ENCODE assay signal across 29 cellular contexts in genomic region chr10:17406036-17406834, GRCh38. TPM values are rescaled to one million over a fixed set of nuclear protein-coding genes. Genes with fewer than 3 reads are reported as not detected.
A peak's percentile ranks its signal among the peaks of the same experiment; 100 is the strongest.
DNase-seq lines count a peak whose midpoint lies in the region; ATAC-seq, FAIRE-seq and TF ChIP-seq lines count a peak whose summit lies in the region.
"Had no signal": no experiment of that assay in that cellular context is flagged by ENCODE, and none has a peak within 500 bp of the region (broad histone marks: within the 10 kb centered on the region; RNA-seq: fewer than 3 reads in every experiment).

No MANE protein-coding gene starts in this region.

- no peak for FAIRE-seq in small intestine (lab: Jason Lieb, UNC)
- FAIRE-seq: D721Med, endometrium had no signal

- H4K5ac ChIP-seq in mesendoderm (ENCODE audit: low read length) = peak overlapping the region; percentile 91

- peak overlapping the region; percentile 88 for H2BK120ac ChIP-seq in mesendoderm (ENCODE audit: low read depth, low read length)

- H3K4me2 ChIP-seq in mesendoderm (ENCODE audit: low read length) (peak overlapping the region; percentile 29), Karpas-422 (ENCODE audit: low read depth, low read length, poor library complexity, severe bottlenecking) (no peak overlapping the region)
- H3K4me2 ChIP-seq: PC-9 had no signal

- H3K36me3 ChIP-seq in endodermal cell (ENCODE audit: control insufficient read depth, insufficient read depth, low read length) (no peaks in the 10 kb centered on the region), mesendoderm (ENCODE audit: control insufficient read depth, insufficient read depth, low read length) (no peaks in the 10 kb centered on the region), small intestine (ENCODE audit: control insufficient read depth in 2 of 2, insufficient read depth in 2 of 2, low read length in 2 of 2) (no peaks in the 10 kb centered on the region), Karpas-422 (ENCODE audit: insufficient read depth, low read length) (no peaks in the 10 kb centered on the region)
- H3K36me3 ChIP-seq: tibial artery, vagina had no signal

- H3K18ac ChIP-seq in mesendoderm (ENCODE audit: low read length) = peak overlapping the region; percentile 75

- ATAC-seq in GM21390 (IDR thresholded peaks at IDR 0.05; ENCODE audit: unreplicated experiment) = no peak
- ATAC-seq: activated CD4-positive, alpha-beta T cell treated with anti-CD3 and anti-CD28 coated beads for 36 hours; left lobe of liver; psoas muscle had no signal

- H3K79me2 ChIP-seq in mesendoderm (ENCODE audit: control insufficient read depth, insufficient read depth, low read length) = no peaks in the 10 kb centered on the region
- H3K79me2 ChIP-seq in Karpas-422 (ENCODE audit: low read length) = no peaks in the 10 kb centered on the region

- H2AFZ ChIP-seq in Karpas-422 (ENCODE audit: low read length) = no peak overlapping the region
- H2AFZ ChIP-seq: PC-9 had no signal

- peaks cover 21% of the 10 kb centered on the region for H3K9me3 Mint-ChIP-seq in endodermal cell
- H3K9me3 Mint-ChIP-seq: activated T-helper 2 cell treated with anti-CD3 and anti-CD28 coated beads, Interferon-gamma antibody, Interleukin-2, Interleukin-4, amounts not matched to agents 10 μg/mL and 5 μg/mL and 100 μg/mL, durations not matched to agents 14 hours and 24 hours and 36 hours had no signal

- peaks cover 20% of the 10 kb centered on the region for H3K4me1 Mint-ChIP-seq in endodermal cell

- H3K4me3 Mint-ChIP-seq in endodermal cell = peak overlapping the region; percentile 17
- H3K4me3 Mint-ChIP-seq: activated CD4-positive, alpha-beta T cell treated with anti-CD3 and anti-CD28 coated beads for 36 hours; brain had no signal

- H3K9me3 ChIP-seq in endodermal cell (ENCODE audit: control insufficient read depth, low read length) (peaks cover 14% of the 10 kb centered on the region), small intestine (ENCODE audit: control insufficient read depth, low read depth) (no peaks in the 10 kb centered on the region), Karpas-422 (ENCODE audit: low read length) (no peaks in the 10 kb centered on the region)
- H3K9me3 ChIP-seq: psoas muscle, tibial artery, vagina had no signal

- H3K27ac ChIP-seq in endodermal cell (ENCODE audit: low read depth, low read length) = peak overlapping the region; percentile 48
- H3K27ac ChIP-seq in mesendoderm (ENCODE audit: low read depth, low read length) = peak overlapping the region; percentile 84
- H3K27ac ChIP-seq in small intestine (ENCODE audit: low read depth in 1 of 2, low read length in 1 of 2) = no peak overlapping the region
- no peak overlapping the region for H3K27ac ChIP-seq in Karpas-422 (ENCODE audit: low read length)
- H3K27ac ChIP-seq: PC-9, psoas muscle, tibial artery, vagina had no signal

- H4K20me1 ChIP-seq in Karpas-422 (ENCODE audit: insufficient read depth, low read depth, low read length) = no peaks in the 10 kb centered on the region

- no peak overlapping the region for H3K23ac ChIP-seq in mesendoderm (ENCODE audit: low read length)

- peak overlapping the region; percentile 82 for H3K56ac ChIP-seq in mesendoderm (ENCODE audit: low read length)

- no peak overlapping the region for H2BK15ac ChIP-seq in mesendoderm (replicated peaks; ENCODE audit: low read depth)

- H3K4me1 ChIP-seq in endodermal cell (ENCODE audit: control insufficient read depth, insufficient read depth, low read length) = peaks cover 6% of the 10 kb centered on the region
- peaks cover 6% of the 10 kb centered on the region for H3K4me1 ChIP-seq in mesendoderm (ENCODE audit: control insufficient read depth, low read depth, low read length)
- H3K4me1 ChIP-seq in small intestine (ENCODE audit: control insufficient read depth in 2 of 2, insufficient read depth in 1 of 2, low read depth in 1 of 2, low read length in 1 of 2) = no peaks in the 10 kb centered on the region
- H3K4me1 ChIP-seq in Karpas-422 (ENCODE audit: low read length) = no peaks in the 10 kb centered on the region
- H3K4me1 ChIP-seq: psoas muscle, tibial artery, vagina had no signal

- no peaks in the 10 kb centered on the region for H3K9me2 ChIP-seq in Karpas-422 (replicated peaks; ENCODE audit: insufficient read depth, low read length)

- DNase-seq in NCI-H526 (lab: John Stamatoyannopoulos, UW) (peak; percentile 48 to 51), NCI-H526 treated with DMSO at 0.1 percent for 48 hours (lab: John Stamatoyannopoulos, UW) (no peak), endodermal cell (no peak), mesendoderm (peak; percentile 63), small intestine (peak; percentile 27), middle frontal gyrus (ENCODE audit: extremely low spot score, low spot score) (no peak), Karpas-422 (no peak)
- DNase-seq: activated CD4-positive, alpha-beta T cell treated with anti-CD3 and anti-CD28 coated beads for 36 hours; activated CD8-positive, alpha-beta memory T cell treated with anti-CD3 and anti-CD28 coated beads for 24 hours; activated naive CD4-positive, alpha-beta T cell treated with anti-CD3 and anti-CD28 coated beads, Interleukin-2, amount 50 U/mL, for 16 hours; activated T-cell treated with anti-CD3 and anti-CD28 coated beads for 4 hours; cerebellar nuclear complex; H7; hippocampal formation; NCI-H1694; NCI-H69; occipital lobe; PC-9; psoas muscle; stimulated activated CD4-positive, alpha-beta T cell treated with anti-CD3 and anti-CD28 coated beads, Interleukin-4, amount 100 ng/mL, for 4 hours; tibial artery had no signal

- no peak for TF ChIP-seq CTCF in endodermal cell (conservative IDR thresholded peaks at IDR 0.05)

- H3K4me3 ChIP-seq in endodermal cell (ENCODE audit: low read length) (peak overlapping the region; percentile 72), mesendoderm (ENCODE audit: low read length) (no peak overlapping the region), small intestine (ENCODE audit: low read depth in 1 of 2, low read length in 2 of 2) (no peak overlapping the region), Karpas-422 (ENCODE audit: low read length) (no peak overlapping the region)
- H3K4me3 ChIP-seq: PC-9, psoas muscle, tibial artery, vagina had no signal

- peak overlapping the region; percentile 58 for H2AK5ac ChIP-seq in mesendoderm (ENCODE audit: low read length)

- H3K9ac ChIP-seq in endodermal cell (ENCODE audit: extremely low read depth, low read length, poor library complexity, severe bottlenecking) = peak overlapping the region; percentile 51
- H3K9ac ChIP-seq in mesendoderm (ENCODE audit: low read length) = peak overlapping the region; percentile 48
- H3K9ac ChIP-seq in Karpas-422 (ENCODE audit: low read length) = no peak overlapping the region

- H3K27me3 ChIP-seq in endodermal cell (ENCODE audit: control insufficient read depth, insufficient read depth, low read length, poor library complexity, severe bottlenecking) (no peaks in the 10 kb centered on the region), mesendoderm (ENCODE audit: insufficient read depth, low read length, poor library complexity) (no peaks in the 10 kb centered on the region), small intestine (ENCODE audit: control insufficient read depth in 2 of 2, insufficient read depth in 2 of 2, low read length in 2 of 2) (no peaks in the 10 kb centered on the region), Karpas-422 (ENCODE audit: low read length) (no peaks in the 10 kb centered on the region)
- H3K27me3 ChIP-seq: tibial artery, vagina had no signal

- peak overlapping the region; percentile 93 for H4K8ac ChIP-seq in mesendoderm (ENCODE audit: low read depth, low read length)

- peaks cover 4% of the 10 kb centered on the region for H3K36me3 Mint-ChIP-seq in endodermal cell (ENCODE audit: low read depth)
- H3K36me3 Mint-ChIP-seq: brain had no signal

- no peaks in the 10 kb centered on the region for H3K27me3 Mint-ChIP-seq in endodermal cell (ENCODE audit: insufficient read depth)
- H3K27me3 Mint-ChIP-seq: activated CD4-positive, alpha-beta T cell treated with anti-CD3 and anti-CD28 coated beads for 36 hours had no signal

- peak overlapping the region; percentile 85 for H3K27ac Mint-ChIP-seq in endodermal cell
- H3K27ac Mint-ChIP-seq: activated CD4-positive, alpha-beta T cell treated with anti-CD3 and anti-CD28 coated beads for 36 hours; activated T-helper 2 cell treated with anti-CD3 and anti-CD28 coated beads, Interferon-gamma antibody, Interleukin-2, Interleukin-4, amounts not matched to agents 10 μg/mL and 5 μg/mL and 100 μg/mL, durations not matched to agents 14 hours and 24 hours and 36 hours had no signal

- no peaks in the 10 kb centered on the region for H3K79me1 ChIP-seq in mesendoderm (ENCODE audit: low read length)

- peak overlapping the region; percentile 52 for H3K4ac ChIP-seq in mesendoderm (ENCODE audit: low read depth, low read length)

- 46% methylated on average over 7 of the region's 7 CpGs; no CpG with 5 or more reads in 1 of the 2 experiments for WGBS in endodermal cell (ENCODE audit: insufficient coverage in 1 of 2, insufficient read length in 1 of 2), 2 experiments
- no CpG with 5 or more reads among the region's 7 CpGs for WGBS in mesendoderm (ENCODE audit: extremely low coverage, insufficient coverage, low lambda C conversion rate)
- WGBS in small intestine, 3 donors = 33 to 51% (median 51%) methylated on average over 7 of the region's 7 CpGs

- H2BK5ac ChIP-seq in mesendoderm (ENCODE audit: low read length) = peak overlapping the region; percentile 82

RNA-seq across cellular contexts. Expression of gene ST8SIA6, which starts 48.2 kb away (rescaled TPM):
- total RNA-seq in endodermal cell = 1 to 10 TPM in 1 of 2 donors, under 1 TPM in 1; 0.33 to 1.1 TPM
- polyA plus RNA-seq in endodermal cell (2013, experiment 1 of 2) = 0.53 TPM
- polyA plus RNA-seq in endodermal cell (2013, experiment 2 of 2) = 0.79 TPM
- polyA plus RNA-seq in mesendoderm (2013, experiment 1 of 2) = 1.5 TPM
- 1.6 TPM for polyA plus RNA-seq in mesendoderm (2013, experiment 2 of 2)
- 1 to 10 TPM in 1 of 3 donors, not detected in 2; 1.5 TPM for polyA plus RNA-seq in small intestine
- not detected in 2 replicates for total RNA-seq in Karpas-422 (2014; rRNA removed; shearing (Covaris generic); ENCODE audit: low replicate concordance)
- total RNA-seq: activated CD4-positive, alpha-beta T cell treated with anti-CD3 and anti-CD28 coated beads for 36 hours; activated T-helper 2 cell treated with anti-CD3 and anti-CD28 coated beads, Interferon-gamma antibody, Interleukin-2, Interleukin-4, amounts not matched to agents 10 μg/mL and 5 μg/mL and 100 μg/mL, durations not matched to agents 14 hours and 24 hours and 36 hours; myocyte had no signal

Comparison
In these comparisons a context has a peak if more than half of its experiments do, and no peak if none do; other contexts are left out.
1. DNase-seq: peak in NCI-H526 (2 of 2), mesendoderm (single experiment) and small intestine (single experiment); none in NCI-H526 treated with DMSO at 0.1 percent for 48 hours (single experiment), endodermal cell (single experiment), middle frontal gyrus (single experiment) and Karpas-422 (single experiment).
2. H3K27ac ChIP-seq: peak in endodermal cell (single experiment) and mesendoderm (single experiment); none in small intestine (0 of 2) and Karpas-422 (single experiment).